24 cellular contexts compared by ENCODE assay signal in genomic region chr6:112770341-112770740, GRCh38.
"Had no signal": no experiment of that assay in that cellular context is flagged by ENCODE, and none has a peak within 500 bp of the region (broad histone marks: within the 10 kb centered on the region; RNA-seq: fewer than 3 reads in every experiment).

No MANE protein-coding gene starts in this region.

- FAIRE-seq: colon, keratinocyte, pancreas, small intestine, urothelium cell line had no signal

- H3K27me3 ChIP-seq: breast epithelium, left lung, neutrophil, pancreas, sigmoid colon had no signal

- H3K4me3 ChIP-seq: breast epithelium, left lung, lung, pancreas, prostate gland, sigmoid colon, thoracic aorta had no signal

- H3K36me3 ChIP-seq: breast epithelium, left lung, neutrophil, pancreas, prostate gland, sigmoid colon, thoracic aorta had no signal

- DNase-seq: activated B cell treated with CpG ODN at 0.5 μM for 24 hours; activated CD4-positive, alpha-beta T cell treated with anti-CD3 and anti-CD28 coated beads, Interleukin-2, amount 50 U/mL, for 1 hour; activated CD8-positive, alpha-beta T cell treated with anti-CD3 and anti-CD28 coated beads for 36 hours; activated naive CD4-positive, alpha-beta T cell; activated T-cell treated with anti-CD3 and anti-CD28 coated beads, Interleukin-2, amount 50 U/mL, for 72 hours; dermis blood vessel endothelial cell; effector memory CD4-positive, alpha-beta T cell; head of caudate nucleus; hippocampal formation; left lung; mesendoderm; pancreas; sigmoid colon; small intestine; stimulated activated CD4-positive, alpha-beta T cell treated with anti-CD3 and anti-CD28 coated beads, Interleukin-4, amount 100 ng/mL, for 24 hours; trophoblast cell had no signal

- H3K4me1 ChIP-seq: breast epithelium, left lung, pancreas, prostate gland, sigmoid colon had no signal

- H3K27ac ChIP-seq: breast epithelium, left lung, neutrophil, pancreas, prostate gland, sigmoid colon, thoracic aorta had no signal

- H3K9me3 ChIP-seq: neutrophil, pancreas, prostate gland, thoracic aorta had no signal
